Comparison of ENCODE assay signal across 27 cellular contexts in the genomic region with DNA sequence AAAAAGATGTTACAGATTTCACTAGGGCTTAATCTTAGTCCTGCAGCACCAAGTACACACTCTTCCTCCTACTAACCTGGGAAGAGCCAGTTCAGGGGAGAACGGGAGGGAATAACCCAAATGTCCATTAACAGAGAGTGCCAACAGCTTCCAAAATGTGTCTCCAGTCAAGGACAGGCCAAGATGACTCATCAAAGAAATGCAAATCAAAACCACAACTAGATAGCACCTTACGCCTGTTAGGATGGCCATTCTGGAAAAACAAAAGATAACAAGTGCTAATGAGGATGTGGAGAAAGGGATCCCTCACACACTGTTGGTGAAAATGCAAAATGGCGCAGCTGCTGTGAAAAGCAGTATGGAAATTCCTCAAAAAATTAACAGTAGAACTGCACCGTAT. TPM values are rescaled to one million over a fixed set of nuclear protein-coding genes. Genes with fewer than 3 reads are reported as not detected.
A peak's percentile ranks its signal among the peaks of the same experiment; 100 is the strongest.
DNase-seq lines count a peak whose midpoint lies in the region; ATAC-seq, FAIRE-seq and TF ChIP-seq lines count a peak whose summit lies in the region.
"Had no signal": no experiment of that assay in that cellular context is flagged by ENCODE, and none has a peak within 500 bp of the region (broad histone marks: within the 10 kb centered on the region; RNA-seq: fewer than 3 reads in every experiment).

No MANE protein-coding gene starts in this region.

- no peaks in the 10 kb centered on the region for H3K4me1 ChIP-seq in H9 (ENCODE audit: insufficient read depth, low read length)
- peaks cover 8 to 39% of the 10 kb centered on the region in 2 experiments; a peak in 4 of 5 replicates for H3K4me1 ChIP-seq in K562 (replicated peaks in 1 of 2; ENCODE audit: control insufficient read depth in 2 of 2, insufficient read depth in 2 of 2, low read length in 2 of 2)
- no peaks in the 10 kb centered on the region for H3K4me1 ChIP-seq in mesendoderm (ENCODE audit: control insufficient read depth, low read depth, low read length)
- H3K4me1 ChIP-seq: A549, BE2C had no signal

- FAIRE-seq in K562 (lab: Jason Lieb, UNC): no peak
- FAIRE-seq: A549, D721Med, GM12878, GM19239, H1 had no signal

- BruUV-seq in K562 (replicated peaks; lab: Mats Ljungman, UMichigan): no TSS peak

- H3K27me3 Mint-ChIP-seq in H9 (ENCODE audit: low read depth) (peaks cover 3% of the 10 kb centered on the region; the same call in 1 of the 2 replicates), HFFc6 (ENCODE audit: insufficient read depth) (no peaks in the 10 kb centered on the region; the same call in 1 of the 2 replicates)

- H3K36me3 ChIP-seq in K562 (ENCODE audit: control insufficient read depth, insufficient read depth, low read length) (no peaks in the 10 kb centered on the region), mesendoderm (ENCODE audit: control insufficient read depth, insufficient read depth, low read length) (no peaks in the 10 kb centered on the region)
- H3K36me3 ChIP-seq: BE2C; BLaER1 treated with 17β-estradiol and CSF1 and Interleukin-3, amounts not matched to agents 10 nM and 100 nM had no signal

- no peak overlapping the region for H3K23ac ChIP-seq in H9 (ENCODE audit: insufficient read length, low read depth, low read length)
- H3K23ac ChIP-seq in mesendoderm (ENCODE audit: low read length): no peak overlapping the region

- no peak overlapping the region for H3K9ac ChIP-seq in H9 (ENCODE audit: extremely low read depth, insufficient read length, low read length)
- H3K9ac ChIP-seq in K562 (ENCODE audit: insufficient read depth in 1 of 2, low read depth in 2 of 2, low read length in 2 of 2): no peak overlapping the region
- no peak overlapping the region for H3K9ac ChIP-seq in mesendoderm (ENCODE audit: low read length)
- H3K9ac ChIP-seq: BLaER1 treated with 17β-estradiol and CSF1 and Interleukin-3, amounts not matched to agents 10 nM and 100 nM; GM23248 had no signal

- H2BK12ac ChIP-seq in H9 (ENCODE audit: insufficient read length, low read depth, low read length): no peak overlapping the region

- H3T11ph ChIP-seq in H9 (ENCODE audit: low read length): no peak overlapping the region

- H2AK5ac ChIP-seq in H9 (ENCODE audit: insufficient read length, low read length) (no peak overlapping the region), mesendoderm (ENCODE audit: low read length) (no peak overlapping the region)

- no peak overlapping the region for H3K4me3 Mint-ChIP-seq in H9
- no peak overlapping the region for H3K4me3 Mint-ChIP-seq in HFFc6
- H3K4me3 Mint-ChIP-seq: CD14-positive monocyte; CD4-positive, alpha-beta T cell; CD8-positive, alpha-beta memory T cell had no signal

- no peaks in the 10 kb centered on the region for H3K23me2 ChIP-seq in H9 (ENCODE audit: insufficient read length, low read depth, low read length, poor library complexity, severe bottlenecking)

- no peak overlapping the region for H2BK15ac ChIP-seq in H9 (ENCODE audit: low read depth, low read length)
- no peak overlapping the region for H2BK15ac ChIP-seq in mesendoderm (replicated peaks; ENCODE audit: low read depth)

- no peak overlapping the region for H3K14ac ChIP-seq in H9 (ENCODE audit: insufficient read depth, low read length)

- H3K36me3 Mint-ChIP-seq in H9 (ENCODE audit: insufficient read depth in 1 of 3, low read depth in 3 of 3): no peaks in the 10 kb centered on the region
- H3K36me3 Mint-ChIP-seq in HFFc6 (ENCODE audit: low read depth): peaks cover 3% of the 10 kb centered on the region; the same call in 1 of the 2 replicates
- H3K36me3 Mint-ChIP-seq: CD14-positive monocyte had no signal

- TF ChIP-seq EP300 in K562 (IDR thresholded peaks at IDR 0.05; ENCODE audit: low read length): no peak

- H4K8ac ChIP-seq in H9 (replicated peaks; ENCODE audit: insufficient read length, low read depth, low read length) (no peak overlapping the region), mesendoderm (ENCODE audit: low read depth, low read length) (no peak overlapping the region)

- H3K4me1 Mint-ChIP-seq in H9 (peaks cover 0 to 8% of the 10 kb centered on the region in 2 experiments; a peak in 3 of 4 replicates), HFFc6 (ENCODE audit: low read depth) (no peaks in the 10 kb centered on the region)
- H3K4me1 Mint-ChIP-seq: CD8-positive, alpha-beta memory T cell had no signal

- no peak for ATAC-seq in K562
- no peak for ATAC-seq in left lobe of liver
- ATAC-seq: A549, GM12878, HCT116 had no signal

- intact Hi-C loops in K562 (cut with micrococcal nuclease): no loop called here

- TF ChIP-seq CTCF in H9 (conservative IDR thresholded peaks at IDR 0.05): no peak
- TF ChIP-seq CTCF in NB4 (IDR thresholded peaks at IDR 0.05; ENCODE audit: low read depth, low read length): no peak
- TF ChIP-seq CTCF in K562 (IDR thresholded peaks at IDR 0.05 in 2 of 3, conservative IDR thresholded peaks at IDR 0.05 in 1 of 3; ENCODE audit: insufficient read depth in 2 of 3, low read depth in 1 of 3, low read length in 3 of 3): no peak
- no peak for TF ChIP-seq CTCF in HFFc6 (IDR thresholded peaks at IDR 0.05)

- H2BK120ac ChIP-seq in H9 (ENCODE audit: low read depth, low read length, poor library complexity, severe bottlenecking): no peak overlapping the region
- H2BK120ac ChIP-seq in mesendoderm (ENCODE audit: low read depth, low read length): no peak overlapping the region

- H3K27me3 ChIP-seq in H9 (ENCODE audit: insufficient read depth, low read length) (no peaks in the 10 kb centered on the region), K562 (ENCODE audit: control insufficient read depth in 2 of 2, insufficient read depth in 2 of 2, low read length in 2 of 2) (peaks cover 0 to 3% of the 10 kb centered on the region in 2 experiments; a peak in 1 of 5 replicates), mesendoderm (ENCODE audit: insufficient read depth, low read length, poor library complexity) (no peaks in the 10 kb centered on the region)
- H3K27me3 ChIP-seq: BE2C; BLaER1 treated with 17β-estradiol and CSF1 and Interleukin-3, amounts not matched to agents 10 nM and 100 nM had no signal

- WGBS in H9 (ENCODE audit: extremely low coverage, insufficient read length, low lambda C conversion rate): no CpG with 5 or more reads among the region's 4 CpGs
- WGBS in K562 (ENCODE audit: insufficient coverage, low coverage, missing lambda C conversion rate): 21% methylated on average over 4 of the region's 4 CpGs
- no CpG with 5 or more reads among the region's 4 CpGs for WGBS in mesendoderm (ENCODE audit: extremely low coverage, insufficient coverage, low lambda C conversion rate)

- H3K27ac ChIP-seq in H9 (ENCODE audit: insufficient read length, low read depth, low read length) (no peak overlapping the region), K562 (ENCODE audit: extremely low read depth, low read depth, low read length) (no peak overlapping the region), mesendoderm (ENCODE audit: low read depth, low read length) (no peak overlapping the region)
- H3K27ac ChIP-seq: A549; BLaER1 treated with 17β-estradiol and CSF1 and Interleukin-3, amounts not matched to agents 10 nM and 100 nM; GM23248 had no signal

- H3K4ac ChIP-seq in H9 (ENCODE audit: low read depth, low read length) (no peak overlapping the region), mesendoderm (ENCODE audit: low read depth, low read length) (no peak overlapping the region)

- H4K20me1 ChIP-seq in H9 (ENCODE audit: control insufficient read depth, insufficient read depth, insufficient read length) (no peaks in the 10 kb centered on the region), K562 (replicated peaks; ENCODE audit: control insufficient read depth, insufficient read depth, low read length) (no peaks in the 10 kb centered on the region)
- H4K20me1 ChIP-seq: BLaER1 treated with 17β-estradiol and CSF1 and Interleukin-3, amounts not matched to agents 10 nM and 100 nM had no signal

- TF ChIP-seq POLR2A in NB4 (IDR thresholded peaks at IDR 0.05; ENCODE audit: extremely low read depth, insufficient read length): no peak
- TF ChIP-seq POLR2A in K562 (conservative IDR thresholded peaks at IDR 0.05): no peak

- H2BK5ac ChIP-seq in H9 (ENCODE audit: insufficient read length, low read length) (no peak overlapping the region), mesendoderm (ENCODE audit: low read length) (no peak overlapping the region)

- POLR2A ChIA-PET in K562 (lab: Yijun Ruan, JAX): no interaction called here

- H2BK20ac ChIP-seq in H9 (ENCODE audit: low read depth, low read length, poor library complexity, severe bottlenecking): no peak overlapping the region

- H3K18ac ChIP-seq in H9 (ENCODE audit: insufficient read length, low read depth, low read length) (no peak overlapping the region), mesendoderm (ENCODE audit: low read length) (no peak overlapping the region)

- H3K9me1 ChIP-seq in K562 (ENCODE audit: control insufficient read depth, insufficient read depth, low read length): no peaks in the 10 kb centered on the region

- H3K9me3 Mint-ChIP-seq in H9 (no peaks in the 10 kb centered on the region; a peak in 1 of 5 replicates), HFFc6 (peaks cover 23% of the 10 kb centered on the region)
- H3K9me3 Mint-ChIP-seq: CD4-positive, alpha-beta T cell; CD8-positive, alpha-beta memory T cell had no signal

- in situ Hi-C loops in K562 (cut with MboI): no loop called here

- no peak overlapping the region for H3K4me3 ChIP-seq in NB4 (ENCODE audit: low read depth, low read length)
- no peak overlapping the region for H3K4me3 ChIP-seq in K562
- no peak overlapping the region for H3K4me3 ChIP-seq in mesendoderm (ENCODE audit: low read length)
- H3K4me3 ChIP-seq: A549; BLaER1 treated with 17β-estradiol and CSF1 and Interleukin-3, amounts not matched to agents 10 nM and 100 nM; GM12878; GM23248 had no signal

- no peaks in the 10 kb centered on the region for H3K79me1 ChIP-seq in H9 (ENCODE audit: insufficient read depth, low read depth, low read length, poor library complexity, severe bottlenecking)
- no peaks in the 10 kb centered on the region for H3K79me1 ChIP-seq in mesendoderm (ENCODE audit: low read length)

- DNase-seq in H9: peak; percentile 10
- DNase-seq in NB4 (ENCODE audit: low read depth): peak; percentile 10
- DNase-seq in K562 (ENCODE audit: extremely low read depth in 1 of 4, low spot score in 3 of 4): peak in 1 of 4 experiments; percentile 27
- peak; percentile 40 for DNase-seq in mesendoderm
- no peak for DNase-seq in stimulated activated CD4-positive, alpha-beta T cell treated with anti-CD3 and anti-CD28 coated beads, Interleukin-2, amount 100 ng/mL, for 24 hours
- DNase-seq in HFFc6: no peak
- DNase-seq in left lobe of liver (ENCODE audit: low spot score): no peak
- DNase-seq: 8988T; ACHN; AML-193; BE2C; CD4-positive, alpha-beta T cell; CD8-positive, alpha-beta memory T cell; DMS 273 treated with DMSO at 0.1 percent for 48 hours; DMS79; EL; GDM1; GM23248; H7 had no signal

- H4K5ac ChIP-seq in H9 (ENCODE audit: insufficient read length, low read depth, low read length): no peak overlapping the region
- H4K5ac ChIP-seq in mesendoderm (ENCODE audit: low read length): no peak overlapping the region

- H3K27ac Mint-ChIP-seq in H9 (no peak overlapping the region), HFFc6 (no peak overlapping the region)
- H3K27ac Mint-ChIP-seq: CD14-positive monocyte; CD4-positive, alpha-beta T cell; CD8-positive, alpha-beta memory T cell had no signal

- H3K79me2 ChIP-seq in H9 (ENCODE audit: insufficient read depth, low read length) (no peaks in the 10 kb centered on the region), K562 (ENCODE audit: control insufficient read depth, insufficient read depth, low read length) (no peaks in the 10 kb centered on the region), mesendoderm (ENCODE audit: control insufficient read depth, insufficient read depth, low read length) (no peaks in the 10 kb centered on the region)

- TF ChIP-seq RAD21 in K562 (CRISPR knock-in tag; conservative IDR thresholded peaks at IDR 0.05 in 1 of 2, IDR thresholded peaks at IDR 0.05 in 1 of 2): 0 out of 4 replicates have a peak, but pooled peaks of 1 of the 2 experiments have one; percentile 17

- H3K4me2 ChIP-seq in H9 (ENCODE audit: insufficient read depth, insufficient read length, low read length) (no peak overlapping the region), K562 (ENCODE audit: insufficient read depth, low read length) (no peak overlapping the region), mesendoderm (ENCODE audit: low read length) (no peak overlapping the region)
- H3K4me2 ChIP-seq: A549 had no signal

- H3K56ac ChIP-seq in H9 (ENCODE audit: insufficient read length, low read depth, low read length): no peak overlapping the region
- no peak overlapping the region for H3K56ac ChIP-seq in mesendoderm (ENCODE audit: low read length)

- H2AFZ ChIP-seq in H9 (ENCODE audit: low read length) (no peak overlapping the region), K562 (ENCODE audit: low read depth, low read length) (no peak overlapping the region)
- H2AFZ ChIP-seq: GM23248 had no signal

- H4K91ac ChIP-seq in H9 (ENCODE audit: insufficient read length, low read depth, low read length): no peak overlapping the region

- H3K9me3 ChIP-seq in H9 (ENCODE audit: control insufficient read depth, low read depth, low read length): no peaks in the 10 kb centered on the region
- no peaks in the 10 kb centered on the region for H3K9me3 ChIP-seq in K562 (replicated peaks; ENCODE audit: control insufficient read depth, insufficient read depth, low read depth, low read length)
- H3K9me3 ChIP-seq: A549; BE2C; BLaER1 treated with 17β-estradiol and CSF1 and Interleukin-3, amounts not matched to agents 10 nM and 100 nM had no signal

- CTCF ChIA-PET in K562 (lab: Yijun Ruan, JAX; ENCODE audit: low intra/inter-chr PET ratio): no interaction called here

RNA-seq across cellular contexts. Expression of a gene that starts 3.8 kb away (rescaled TPM):
- total RNA-seq in H9 (2021): not detected in 2 replicates
- not detected in 2 replicates for total RNA-seq in K562 (2011; cell fraction: chromatin; rRNA removed; ENCODE audit: low replicate concordance)
- total RNA-seq in K562 (2011; cell fraction: nucleolus; rRNA removed): not detected in 2 replicates
- not detected in 2 replicates for total RNA-seq in K562 (2011; cell fraction: nucleoplasm; rRNA removed)
- total RNA-seq in K562 (2014; rRNA removed): not detected in 2 replicates
- total RNA-seq in K562 (2014; rRNA removed; fragmentation: Illumina TruSeq; extraction: Trizol): not detected in 2 replicates
- total RNA-seq in K562 (2015; rRNA removed; fragmentation: Illumina TruSeq; extraction: Trizol): not detected in 2 replicates
- not detected in 2 replicates for total RNA-seq in K562 (2021)
- polyA plus RNA-seq in K562 (2011; rRNA removed): not detected in 2 replicates
- not detected in 2 replicates for polyA plus RNA-seq in K562 (2011; cell fraction: cytosol; rRNA removed)
- polyA plus RNA-seq in K562 (2011; cell fraction: nucleus; rRNA removed): not detected in 2 replicates
- 0.09 and 0.10 TPM in 2 replicates for polyA plus RNA-seq in K562 (2012)
- not detected in 2 replicates for polyA plus RNA-seq in K562 (2014; fragmentation: Illumina TruSeq; extraction: Trizol)
- not detected for polyA plus RNA-seq in K562 (2014; fragmentation: Nextera tagmentation; extraction: Ambion mirVana)
- not detected in 2 replicates for polyA plus RNA-seq in K562 (2014; rRNA removed)
- not detected in 2 replicates for polyA minus RNA-seq in K562 (2011; rRNA and poly(A)+ RNA removed)
- polyA minus RNA-seq in K562 (2011; cell fraction: cytosol; rRNA and poly(A)+ RNA removed): not detected in 2 replicates
- polyA minus RNA-seq in K562 (2011; cell fraction: nucleus; rRNA and poly(A)+ RNA removed): not detected in 2 replicates
- polyA plus RNA-seq in mesendoderm (2013, experiment 1 of 2): not detected
- polyA plus RNA-seq in mesendoderm (2013, experiment 2 of 2): not detected
- total RNA-seq in HFFc6 (2021; fragmentation: NEBNext Ultra II Directional; extraction: Animal tissue kit (Norgen Biotek cat#: 25700)): not detected
- not detected for total RNA-seq in left lobe of liver
- total RNA-seq: CD4-positive, alpha-beta T cell; CD8-positive, alpha-beta memory T cell; GM12878; GM23248; H1; H7 had no signal
- polyA plus RNA-seq: A549; CD14-positive monocyte; CD8-positive, alpha-beta memory T cell; GM12878; GM23248; H1 had no signal

RNA-seq across cellular contexts. Expression of a gene that starts 34.6 kb away (rescaled TPM):
- total RNA-seq in H9 (2021) (not detected in 2 replicates), K562 (2014; rRNA removed) (not detected in 2 replicates), K562 (2014; rRNA removed; fragmentation: Illumina TruSeq; extraction: Trizol) (not detected in 2 replicates), K562 (2015; rRNA removed; fragmentation: Illumina TruSeq; extraction: Trizol) (not detected in 2 replicates), K562 (2021) (not detected in 2 replicates), left lobe of liver (not detected)
- not detected in 2 replicates for total RNA-seq in K562 (2011; cell fraction: chromatin; rRNA removed; ENCODE audit: low replicate concordance)
- total RNA-seq in K562 (2011; cell fraction: nucleolus; rRNA removed): not detected in 2 replicates
- total RNA-seq in K562 (2011; cell fraction: nucleoplasm; rRNA removed): not detected in 2 replicates
- polyA plus RNA-seq in K562 (2011; rRNA removed) (not detected in 2 replicates), K562 (2014; fragmentation: Illumina TruSeq; extraction: Trizol) (not detected in 2 replicates), K562 (2014; fragmentation: Nextera tagmentation; extraction: Ambion mirVana) (not detected), K562 (2014; rRNA removed) (not detected in 2 replicates)
- not detected in 2 replicates for polyA plus RNA-seq in K562 (2011; cell fraction: cytosol; rRNA removed)
- 0.10 and 0.20 TPM in 2 replicates for polyA plus RNA-seq in K562 (2011; cell fraction: nucleus; rRNA removed)
- not detected in 2 replicates for polyA plus RNA-seq in K562 (2012)
- not detected in 2 replicates for polyA minus RNA-seq in K562 (2011; rRNA and poly(A)+ RNA removed)
- polyA minus RNA-seq in K562 (2011; cell fraction: cytosol; rRNA and poly(A)+ RNA removed): not detected in 2 replicates
- not detected in 2 replicates for polyA minus RNA-seq in K562 (2011; cell fraction: nucleus; rRNA and poly(A)+ RNA removed)
- polyA plus RNA-seq in mesendoderm (2013, experiment 1 of 2): not detected
- not detected for polyA plus RNA-seq in mesendoderm (2013, experiment 2 of 2)
- total RNA-seq in HFFc6 (2021; fragmentation: NEBNext Ultra II Directional; extraction: Animal tissue kit (Norgen Biotek cat#: 25700)): not detected
- total RNA-seq: CD4-positive, alpha-beta T cell; CD8-positive, alpha-beta memory T cell; GM12878; GM23248; H1; H7 had no signal
- polyA plus RNA-seq: A549; CD14-positive monocyte; CD8-positive, alpha-beta memory T cell; GM12878; GM23248; H1 had no signal

RNA-seq across cellular contexts. Expression of a gene that starts 34.7 kb away (rescaled TPM):
- not detected in 2 replicates for total RNA-seq in H9 (2021)
- total RNA-seq in K562 (2011; cell fraction: chromatin; rRNA removed; ENCODE audit: low replicate concordance): not detected in 2 replicates
- not detected in 2 replicates for total RNA-seq in K562 (2011; cell fraction: nucleolus; rRNA removed)
- not detected in 2 replicates for total RNA-seq in K562 (2011; cell fraction: nucleoplasm; rRNA removed)
- not detected in 2 replicates for total RNA-seq in K562 (2014; rRNA removed)
- total RNA-seq in K562 (2014; rRNA removed; fragmentation: Illumina TruSeq; extraction: Trizol): not detected in 2 replicates
- total RNA-seq in K562 (2015; rRNA removed; fragmentation: Illumina TruSeq; extraction: Trizol): not detected in 2 replicates
- total RNA-seq in K562 (2021): not detected in 2 replicates
- not detected in 2 replicates for polyA plus RNA-seq in K562 (2011; rRNA removed)
- polyA plus RNA-seq in K562 (2011; cell fraction: cytosol; rRNA removed): not detected in 2 replicates
- polyA plus RNA-seq in K562 (2011; cell fraction: nucleus; rRNA removed): not detected in 2 replicates
- polyA plus RNA-seq in K562 (2012): not detected in 2 replicates
- not detected in 2 replicates for polyA plus RNA-seq in K562 (2014; fragmentation: Illumina TruSeq; extraction: Trizol)
- not detected for polyA plus RNA-seq in K562 (2014; fragmentation: Nextera tagmentation; extraction: Ambion mirVana)
- not detected in 2 replicates for polyA plus RNA-seq in K562 (2014; rRNA removed)
- polyA minus RNA-seq in K562 (2011; rRNA and poly(A)+ RNA removed): not detected in 2 replicates
- not detected in 2 replicates for polyA minus RNA-seq in K562 (2011; cell fraction: cytosol; rRNA and poly(A)+ RNA removed)
- not detected in 2 replicates for polyA minus RNA-seq in K562 (2011; cell fraction: nucleus; rRNA and poly(A)+ RNA removed)
- not detected for polyA plus RNA-seq in mesendoderm (2013, experiment 1 of 2)
- not detected for polyA plus RNA-seq in mesendoderm (2013, experiment 2 of 2)
- not detected for total RNA-seq in HFFc6 (2021; fragmentation: NEBNext Ultra II Directional; extraction: Animal tissue kit (Norgen Biotek cat#: 25700))
- not detected for total RNA-seq in left lobe of liver
- total RNA-seq: CD4-positive, alpha-beta T cell; CD8-positive, alpha-beta memory T cell; GM12878; GM23248; H1; H7 had no signal
- polyA plus RNA-seq: A549; CD14-positive monocyte; CD8-positive, alpha-beta memory T cell; GM12878; GM23248; H1 had no signal

RNA-seq across cellular contexts. Expression of a gene that starts 52.5 kb away (rescaled TPM):
- total RNA-seq in H9 (2021) (not detected in 2 replicates), K562 (2014; rRNA removed) (not detected in 2 replicates), K562 (2014; rRNA removed; fragmentation: Illumina TruSeq; extraction: Trizol) (not detected in 2 replicates), K562 (2015; rRNA removed; fragmentation: Illumina TruSeq; extraction: Trizol) (not detected in 2 replicates), K562 (2021) (not detected in 2 replicates), left lobe of liver (not detected)
- not detected in 2 replicates for total RNA-seq in K562 (2011; cell fraction: chromatin; rRNA removed; ENCODE audit: low replicate concordance)
- total RNA-seq in K562 (2011; cell fraction: nucleolus; rRNA removed): not detected in 2 replicates
- total RNA-seq in K562 (2011; cell fraction: nucleoplasm; rRNA removed): not detected in 2 replicates
- polyA plus RNA-seq in K562 (2011; rRNA removed) (not detected in 2 replicates), K562 (2014; fragmentation: Illumina TruSeq; extraction: Trizol) (not detected in 2 replicates), K562 (2014; fragmentation: Nextera tagmentation; extraction: Ambion mirVana) (not detected), K562 (2014; rRNA removed) (not detected in 2 replicates)
- polyA plus RNA-seq in K562 (2011; cell fraction: cytosol; rRNA removed): not detected in 2 replicates
- not detected in 2 replicates for polyA plus RNA-seq in K562 (2011; cell fraction: nucleus; rRNA removed)
- polyA plus RNA-seq in K562 (2012): not detected in 2 replicates
- 0.28 TPM in 1 of 2 replicates, not detected in the other for polyA minus RNA-seq in K562 (2011; rRNA and poly(A)+ RNA removed)
- not detected in 2 replicates for polyA minus RNA-seq in K562 (2011; cell fraction: cytosol; rRNA and poly(A)+ RNA removed)
- not detected in 2 replicates for polyA minus RNA-seq in K562 (2011; cell fraction: nucleus; rRNA and poly(A)+ RNA removed)
- not detected for polyA plus RNA-seq in mesendoderm (2013, experiment 1 of 2)
- polyA plus RNA-seq in mesendoderm (2013, experiment 2 of 2): not detected
- not detected for total RNA-seq in HFFc6 (2021; fragmentation: NEBNext Ultra II Directional; extraction: Animal tissue kit (Norgen Biotek cat#: 25700))
- total RNA-seq: CD4-positive, alpha-beta T cell; CD8-positive, alpha-beta memory T cell; GM12878; GM23248; H1; H7 had no signal
- polyA plus RNA-seq: A549; CD14-positive monocyte; CD8-positive, alpha-beta memory T cell; GM12878; GM23248; H1 had no signal

Comparison
In these comparisons a context has a peak if more than half of its experiments do, and no peak if none do; other contexts are left out.
1. DNase-seq: peak in H9 (single experiment), NB4 (single experiment) and mesendoderm (single experiment); none in stimulated activated CD4-positive, alpha-beta T cell treated with anti-CD3 and anti-CD28 coated beads, Interleukin-2, amount 100 ng/mL, for 24 hours (0 of 2), HFFc6 (single experiment) and left lobe of liver (single experiment).